ENCODE assay signal across 1 cellular context in genomic region chr6:122049341-122049740, GRCh38.
TF ChIP-seq lines count a peak whose summit lies in the region.

No MANE protein-coding gene starts in this region.

TF ChIP-seq in HCT116, 20 proteins besides CTCF, POLR2A, EP300 and RAD21 (continued from another document):
- TF ChIP-seq REST (IDR thresholded peaks at IDR 0.05; ENCODE audit: low read depth) (no peak), ZBTB33 (IDR thresholded peaks at IDR 0.05; ENCODE audit: extremely low read depth, insufficient replicate concordance, low read length) (no peak), CBX3 (IDR thresholded peaks at IDR 0.05; ENCODE audit: low read depth) (no peak), EZH2 (IDR thresholded peaks at IDR 0.05) (no peak), ELF1 (IDR thresholded peaks at IDR 0.05; ENCODE audit: borderline replicate concordance, low read depth) (no peak), CEBPB (IDR thresholded peaks at IDR 0.05; ENCODE audit: low read depth) (no peak), ZFX (IDR thresholded peaks at IDR 0.05) (no peak), ZNF274 (IDR thresholded peaks at IDR 0.05; ENCODE audit: low read depth, low read length) (no peak), EGR1 (IDR thresholded peaks at IDR 0.05; ENCODE audit: low read depth) (no peak)
